8 cellular contexts compared by ENCODE assay signal in genomic region chr9:115591584-115591984, GRCh38.
A peak's percentile ranks its signal among the peaks of the same experiment; 100 is the strongest.
DNase-seq lines count a peak whose midpoint lies in the region; ATAC-seq, FAIRE-seq and TF ChIP-seq lines count a peak whose summit lies in the region.

No MANE protein-coding gene starts in this region.

- peak overlapping the region; percentile 98 for H3K27ac Mint-ChIP-seq in astrocyte (ENCODE audit: unreplicated experiment)

- no peak overlapping the region for H2AFZ ChIP-seq in astrocyte (ENCODE audit: low read depth, low read length)

- FAIRE-seq in astrocyte (lab: Jason Lieb, UNC), result peak; percentile 100

- peaks cover 10% of the 10 kb centered on the region for H3K9me3 Mint-ChIP-seq in astrocyte (ENCODE audit: unreplicated experiment)

- H3K4me2 ChIP-seq in astrocyte (ENCODE audit: low read length), result no peak overlapping the region

- H3K27me3 Mint-ChIP-seq in astrocyte (ENCODE audit: low read depth, unreplicated experiment), result no peaks in the 10 kb centered on the region

- no peaks in the 10 kb centered on the region for H4K20me1 ChIP-seq in astrocyte (ENCODE audit: insufficient read depth, low read length)

- H3K79me2 ChIP-seq in astrocyte (ENCODE audit: insufficient read depth, low read length), result no peaks in the 10 kb centered on the region

- H3K27ac ChIP-seq in astrocyte (ENCODE audit: low read depth, low read length), result peak overlapping the region; percentile 70

- ATAC-seq in GM21528 (IDR thresholded peaks at IDR 0.05; ENCODE audit: low FRiP score, unreplicated experiment) (no peak), HG02623 (IDR thresholded peaks at IDR 0.05; ENCODE audit: unreplicated experiment) (no peak)

- H3K9ac ChIP-seq in astrocyte (ENCODE audit: low read length), result peak overlapping the region; percentile 22

- H3K36me3 Mint-ChIP-seq in astrocyte (ENCODE audit: low read depth, unreplicated experiment), result no peaks in the 10 kb centered on the region

- TF ChIP-seq CTCF in astrocyte (IDR thresholded peaks at IDR 0.05; ENCODE audit: insufficient read depth, low read depth, low read length), result peak; percentile 99

- peaks cover 49% of the 10 kb centered on the region for H3K4me1 ChIP-seq in astrocyte (ENCODE audit: insufficient read depth, low read length)

- H3K4me3 ChIP-seq in astrocyte (ENCODE audit: insufficient read depth, low read depth, low read length) (no peak overlapping the region), skeletal muscle cell (ENCODE audit: low read depth, low read length) (no peak overlapping the region)

- no peaks in the 10 kb centered on the region for H3K9me3 ChIP-seq in astrocyte (ENCODE audit: insufficient read depth, low read depth, low read length)

- peak overlapping the region; percentile 10 for H3K4me3 Mint-ChIP-seq in astrocyte (ENCODE audit: unreplicated experiment)

- peaks cover 56% of the 10 kb centered on the region for H3K4me1 Mint-ChIP-seq in astrocyte (ENCODE audit: low read depth, unreplicated experiment)

- H3K36me3 ChIP-seq in astrocyte (ENCODE audit: insufficient read depth, low read length), result no peaks in the 10 kb centered on the region

- no peaks in the 10 kb centered on the region for H3K27me3 ChIP-seq in astrocyte (ENCODE audit: insufficient read depth, low read length)

- DNase-seq in EH (ENCODE audit: low read depth) (peak; percentile 99), HS-27A (ENCODE audit: low read depth) (peak; percentile 88), NCI-H510A treated with DMSO at 0.1 percent for 48 hours (lab: John Stamatoyannopoulos, UW) (peak; percentile 94), astrocyte (ENCODE audit: low read depth) (peak; percentile 99), hippocampal formation (lab: John Stamatoyannopoulos, UW) (peak; percentile 5 to 16), skeletal muscle cell (ENCODE audit: low read depth) (peak; percentile 98)

Comparison
In these comparisons a context has a peak if more than half of its experiments do, and no peak if none do; other contexts are left out.
1. DNase-seq: peak in every context shown above with its lines; median percentile 99 in EH; 99 in astrocyte; 98 in skeletal muscle cell; 94 in NCI-H510A treated with DMSO at 0.1 percent for 48 hours; 88 in HS-27A; 10 in hippocampal formation.